ENCODE assay signal across 8 cellular contexts in genomic region chr4:176902710-176903323, GRCh38.
A peak's percentile ranks its signal among the peaks of the same experiment; 100 is the strongest.
DNase-seq lines count a peak whose midpoint lies in the region; ATAC-seq and TF ChIP-seq lines count a peak whose summit lies in the region.

No MANE protein-coding gene starts in this region.

- intact Hi-C loops in testis (cut with DNase I; ENCODE audit: low total_unique reads) (no loop called here), right lobe of liver (cut with DNase I) (no loop called here)

- H3K27me3 ChIP-seq in testis = no peaks in the 10 kb centered on the region
- no peaks in the 10 kb centered on the region for H3K27me3 ChIP-seq in right lobe of liver

- 67 to 94% methylated on average over 5 of the region's 5 CpGs for WGBS in testis, 2 donors
- WGBS in right lobe of liver (ENCODE audit: insufficient coverage, low coverage, low lambda C conversion rate, missing lambda C conversion rate) = 51% methylated on average over 5 of the region's 5 CpGs

- no peaks in the 10 kb centered on the region for H3K9me3 ChIP-seq in testis
- no peaks in the 10 kb centered on the region for H3K9me3 ChIP-seq in right lobe of liver

- H3K4me3 ChIP-seq in testis (no peak overlapping the region), right lobe of liver (no peak overlapping the region)

- no peaks in the 10 kb centered on the region for H3K4me1 ChIP-seq in testis
- H3K4me1 ChIP-seq in right lobe of liver = no peaks in the 10 kb centered on the region

- TF ChIP-seq POLR2A in testis (IDR thresholded peaks at IDR 0.05) (no peak), right lobe of liver (IDR thresholded peaks at IDR 0.05) (no peak)

- ATAC-seq in GM21423 (IDR thresholded peaks at IDR 0.05; ENCODE audit: unreplicated experiment) (peak; percentile 98), HG03558 (IDR thresholded peaks at IDR 0.05; ENCODE audit: extremely low read depth, unreplicated experiment) (peak; percentile 98), right lobe of liver (no peak)

- no peak for TF ChIP-seq CTCF in testis (IDR thresholded peaks at IDR 0.05)
- TF ChIP-seq CTCF in right lobe of liver (IDR thresholded peaks at IDR 0.05) = no peak

- H3K36me3 ChIP-seq in testis (ENCODE audit: low read depth, missing control alignments) (no peaks in the 10 kb centered on the region), right lobe of liver (no peaks in the 10 kb centered on the region)

- peak; percentile 91 for DNase-seq in EL
- DNase-seq in dedifferentiated amniotic fluid mesenchymal stem cell (ENCODE audit: extremely low spot score) = peak; percentile 54
- no peak for DNase-seq in DMS53 treated with DMSO at 0.1 percent for 48 hours (lab: John Stamatoyannopoulos, UW; ENCODE audit: unreplicated experiment)
- DNase-seq in testis = no peak
- DNase-seq in right lobe of liver = no peak
- no peak for DNase-seq in SK-N-DZ (ENCODE audit: low spot score)

- no peak overlapping the region for H3K27ac ChIP-seq in testis
- no peak overlapping the region for H3K27ac ChIP-seq in right lobe of liver

Comparison
In these comparisons a context has a peak if more than half of its experiments do, and no peak if none do; other contexts are left out.
1. DNase-seq: peak in EL (single experiment) and dedifferentiated amniotic fluid mesenchymal stem cell (single experiment); none in DMS53 treated with DMSO at 0.1 percent for 48 hours (single experiment), testis (single experiment), right lobe of liver (0 of 3) and SK-N-DZ (single experiment).
2. ATAC-seq: peak in GM21423 (single experiment) and HG03558 (single experiment); none in right lobe of liver (0 of 4).